Comparison of ENCODE assay signal across 36 cellular contexts in the genomic region with DNA sequence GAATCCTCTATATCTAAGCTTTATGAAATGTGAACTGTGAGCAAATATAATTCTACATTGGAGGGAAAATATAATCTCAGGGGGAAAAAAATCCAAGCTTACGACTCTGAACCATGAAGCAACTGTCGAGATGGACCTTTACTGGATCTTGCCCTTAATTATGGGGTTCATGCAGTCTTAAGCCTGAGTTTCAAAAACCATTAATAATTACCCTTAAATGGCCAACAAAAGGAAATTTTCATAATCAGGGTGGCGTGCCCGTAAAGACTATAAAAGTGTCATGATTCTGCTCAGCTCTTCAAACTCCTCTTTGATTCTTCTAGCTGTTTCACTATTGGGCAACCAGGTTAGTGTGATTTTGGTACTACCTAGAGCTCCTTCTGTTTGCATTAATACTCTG. TPM values are rescaled to one million over a fixed set of nuclear protein-coding genes. Genes with fewer than 3 reads are reported as not detected.
"Had no signal": no experiment of that assay in that cellular context is flagged by ENCODE, and none has a peak within 500 bp of the region (broad histone marks: within the 10 kb centered on the region; RNA-seq: fewer than 3 reads in every experiment).

A gene with protein sequence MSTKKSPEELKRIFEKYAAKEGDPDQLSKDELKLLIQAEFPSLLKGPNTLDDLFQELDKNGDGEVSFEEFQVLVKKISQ (plus strand): TSS at position 301 of the 400 bp plus-strand sequence. CDS start 849 bp downstream, outside the sequence.

- H3K27me3 Mint-ChIP-seq: dendritic cell treated with granulocyte-macrophage colony-stimulating factor and Interleukin-4, amounts not matched to agents 40 ng/mL and 50 ng/mL, for 4 days; effector memory CD8-positive, alpha-beta T cell had no signal

- H3K4me1 ChIP-seq: colonic mucosa, esophagus squamous epithelium, gastrocnemius medialis, heart right ventricle, left ventricle myocardium inferior, lower lobe of right lung had no signal

- H3K4me3 Mint-ChIP-seq: dendritic cell treated with granulocyte-macrophage colony-stimulating factor and Interleukin-4, amounts not matched to agents 40 ng/mL and 50 ng/mL, for 4 days; effector memory CD8-positive, alpha-beta T cell; endodermal cell; immature natural killer cell; mesothelial cell of epicardium had no signal

- H3K4me1 Mint-ChIP-seq: immature natural killer cell, mesothelial cell of epicardium had no signal

- H3K27ac Mint-ChIP-seq: dendritic cell treated with granulocyte-macrophage colony-stimulating factor and Interleukin-4, amounts not matched to agents 40 ng/mL and 50 ng/mL, for 4 days; effector memory CD8-positive, alpha-beta T cell; endodermal cell; immature natural killer cell; mesothelial cell of epicardium had no signal

- H3K27ac ChIP-seq: colonic mucosa, epithelial cell of prostate, esophagus squamous epithelium, gastrocnemius medialis, heart right ventricle, left ventricle myocardium inferior, lower lobe of right lung had no signal

- H3K4me3 ChIP-seq: colonic mucosa, esophagus squamous epithelium, gastrocnemius medialis, heart right ventricle, left ventricle myocardium inferior, lower lobe of right lung, mucosa of descending colon had no signal

- H3K9me3 ChIP-seq: colonic mucosa, esophagus squamous epithelium, gastrocnemius medialis, heart right ventricle, left ventricle myocardium inferior, lower lobe of right lung, mucosa of descending colon had no signal

- DNase-seq: colonic mucosa; cortex of kidney; effector CD8-positive, alpha-beta T cell; effector memory CD8-positive, alpha-beta T cell; endodermal cell; erythroblast; esophagus squamous epithelium; foreskin fibroblast; foreskin melanocyte; gastrocnemius medialis; glutamatergic neuron; head of caudate nucleus; heart right ventricle; hypothalamus; immature natural killer cell; islet precursor cell; kidney; kidney glomerular epithelial cell; left colon; left ventricle myocardium inferior; lower lobe of right lung; mesenchymal stem cell; mucosa of descending colon had no signal

- H3K36me3 ChIP-seq: colonic mucosa, esophagus squamous epithelium, gastrocnemius medialis, left ventricle myocardium inferior, lower lobe of right lung had no signal

- H3K9me3 Mint-ChIP-seq: dendritic cell treated with granulocyte-macrophage colony-stimulating factor and Interleukin-4, amounts not matched to agents 40 ng/mL and 50 ng/mL, for 4 days; effector memory CD8-positive, alpha-beta T cell; endodermal cell; immature natural killer cell; mesothelial cell of epicardium had no signal

- H3K27me3 ChIP-seq: colonic mucosa, esophagus squamous epithelium had no signal

- ATAC-seq: effector memory CD8-positive, alpha-beta T cell; esophagus mucosa; gastrocnemius medialis; heart right ventricle; left colon; left lobe of liver; lower lobe of right lung; mucosa of descending colon had no signal

- FAIRE-seq: endometrium, kidney had no signal

RNA-seq across cellular contexts. Expression of the gene that starts here (rescaled TPM):
- total RNA-seq: chondrocyte, colonic mucosa, dermis microvascular lymphatic vessel endothelial cell, endodermal cell, esophagus mucosa, esophagus squamous epithelium, gastrocnemius medialis, glomerular endothelial cell, heart right ventricle, kidney, left colon, left lobe of liver, left ventricle myocardium inferior, lower leg skin, lower lobe of right lung, lung microvascular endothelial cell, mesenteric fat pad, mesothelial cell of epicardium, mucosa of descending colon, myocyte had no signal
- polyA plus RNA-seq: heart right ventricle, immature natural killer cell had no signal
